ENCODE assay signal across 1 cellular context in genomic region chr10:50325449-50326188, GRCh38.
TF ChIP-seq lines count a peak whose summit lies in the region.

No MANE protein-coding gene starts in this region.

TF ChIP-seq in WTC11, 78 proteins besides CTCF, POLR2A, EP300 and RAD21 (continued from another document):
- TF ChIP-seq, protein P1, sequence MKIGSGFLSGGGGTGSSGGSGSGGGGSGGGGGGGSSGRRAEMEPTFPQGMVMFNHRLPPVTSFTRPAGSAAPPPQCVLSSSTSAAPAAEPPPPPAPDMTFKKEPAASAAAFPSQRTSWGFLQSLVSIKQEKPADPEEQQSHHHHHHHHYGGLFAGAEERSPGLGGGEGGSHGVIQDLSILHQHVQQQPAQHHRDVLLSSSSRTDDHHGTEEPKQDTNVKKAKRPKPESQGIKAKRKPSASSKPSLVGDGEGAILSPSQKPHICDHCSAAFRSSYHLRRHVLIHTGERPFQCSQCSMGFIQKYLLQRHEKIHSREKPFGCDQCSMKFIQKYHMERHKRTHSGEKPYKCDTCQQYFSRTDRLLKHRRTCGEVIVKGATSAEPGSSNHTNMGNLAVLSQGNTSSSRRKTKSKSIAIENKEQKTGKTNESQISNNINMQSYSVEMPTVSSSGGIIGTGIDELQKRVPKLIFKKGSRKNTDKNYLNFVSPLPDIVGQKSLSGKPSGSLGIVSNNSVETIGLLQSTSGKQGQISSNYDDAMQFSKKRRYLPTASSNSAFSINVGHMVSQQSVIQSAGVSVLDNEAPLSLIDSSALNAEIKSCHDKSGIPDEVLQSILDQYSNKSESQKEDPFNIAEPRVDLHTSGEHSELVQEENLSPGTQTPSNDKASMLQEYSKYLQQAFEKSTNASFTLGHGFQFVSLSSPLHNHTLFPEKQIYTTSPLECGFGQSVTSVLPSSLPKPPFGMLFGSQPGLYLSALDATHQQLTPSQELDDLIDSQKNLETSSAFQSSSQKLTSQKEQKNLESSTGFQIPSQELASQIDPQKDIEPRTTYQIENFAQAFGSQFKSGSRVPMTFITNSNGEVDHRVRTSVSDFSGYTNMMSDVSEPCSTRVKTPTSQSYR (CRISPR knock-in tag; IDR thresholded peaks at IDR 0.05), result no peak
- TF ChIP-seq NR1H2 (CRISPR knock-in tag; IDR thresholded peaks at IDR 0.05) (no peak), FOXP1 (CRISPR knock-in tag; IDR thresholded peaks at IDR 0.05; ENCODE audit: borderline replicate concordance) (no peak), KAT7 (CRISPR knock-in tag; IDR thresholded peaks at IDR 0.05; ENCODE audit: borderline replicate concordance) (no peak)
- TF ChIP-seq, protein P2, sequence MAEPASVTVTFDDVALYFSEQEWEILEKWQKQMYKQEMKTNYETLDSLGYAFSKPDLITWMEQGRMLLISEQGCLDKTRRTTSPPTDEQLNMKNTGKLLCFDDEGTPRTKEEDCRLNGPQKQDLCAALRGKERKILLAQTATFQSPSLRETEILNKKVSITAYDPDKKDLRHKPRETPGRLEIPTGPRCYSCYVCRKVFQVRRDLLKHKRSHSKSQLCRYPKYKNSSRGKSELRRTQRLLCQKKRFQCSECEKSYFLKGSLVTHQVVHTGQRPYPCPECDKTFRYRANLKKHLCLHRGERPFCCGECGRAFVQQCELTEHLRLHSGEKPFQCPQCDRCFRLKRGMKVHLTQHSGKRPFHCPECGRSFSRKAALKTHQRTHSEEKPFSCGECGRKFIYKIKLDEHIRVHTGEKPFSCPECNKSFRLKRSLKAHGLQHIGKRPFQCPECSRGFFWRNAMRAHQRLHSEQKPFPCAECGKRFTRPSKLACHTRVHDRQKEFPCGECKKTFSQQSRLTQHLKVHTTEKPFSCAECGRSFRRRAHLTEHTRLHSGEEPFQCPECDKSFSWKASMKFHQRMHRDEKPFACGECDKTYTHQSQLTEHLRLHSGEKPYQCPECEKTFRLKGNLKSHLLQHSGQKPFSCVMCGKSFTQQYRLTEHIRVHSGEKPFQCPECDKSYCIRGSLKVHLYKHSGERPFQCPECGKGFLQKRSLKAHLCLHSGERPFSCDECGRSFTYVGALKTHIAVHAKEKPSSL (CRISPR knock-in tag; conservative IDR thresholded peaks at IDR 0.05), result no peak
TF ChIP-seq in WTC11: peak in this region for 0.
